ENCODE assay signal across 12 cellular contexts in the genomic region with DNA sequence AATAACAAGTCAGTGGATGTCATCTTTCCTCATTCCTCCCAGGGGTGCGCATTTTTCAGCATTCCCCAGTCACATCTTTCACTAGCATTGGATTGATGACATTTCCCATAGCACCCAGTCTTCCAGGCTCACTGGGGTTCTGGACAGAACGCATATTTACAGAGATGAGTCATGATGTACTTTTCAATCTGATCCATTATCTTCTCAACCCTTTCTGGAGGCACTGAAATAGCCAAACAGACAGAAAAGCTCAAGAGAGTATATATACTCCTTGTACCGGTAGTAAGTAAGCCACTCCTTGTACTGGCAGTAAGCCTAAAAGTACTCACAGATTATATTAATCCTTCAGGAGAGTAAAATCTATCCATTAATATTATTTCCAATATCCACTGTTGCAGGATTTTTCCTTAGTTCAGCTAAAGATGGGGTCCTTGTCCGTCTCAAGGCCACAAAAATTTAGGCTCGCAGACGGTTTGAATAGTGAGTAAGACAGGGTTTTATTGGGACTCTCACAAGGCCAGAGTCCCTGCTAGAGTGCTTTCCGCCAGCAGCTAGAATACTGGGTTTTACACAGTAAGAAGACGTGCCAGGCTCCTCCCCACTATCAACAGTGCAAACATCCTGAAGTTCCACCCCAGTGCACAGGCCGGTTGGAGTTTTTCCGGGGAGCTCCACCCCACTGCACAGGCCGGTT.
A peak's percentile ranks its signal among the peaks of the same experiment; 100 is the strongest.
DNase-seq lines count a peak whose midpoint lies in the region; ATAC-seq and TF ChIP-seq lines count a peak whose summit lies in the region.
"Had no signal": no experiment of that assay in that cellular context is flagged by ENCODE, and none has a peak within 500 bp of the region (broad histone marks: within the 10 kb centered on the region; RNA-seq: fewer than 3 reads in every experiment).

No MANE protein-coding gene starts in this region.

- peak overlapping the region; percentile 44 for H3K27ac Mint-ChIP-seq in osteocyte (ENCODE audit: unreplicated experiment)
- H3K27ac Mint-ChIP-seq: activated naive CD8-positive, alpha-beta T cell treated with anti-CD3 and anti-CD28 coated beads, Interleukin-2, amount 10 ng/mL, durations not matched to agents 7 days and 5 days; IgD-negative memory B cell; T-helper 1 cell treated with Interleukin-12 subunit alpha and Interleukin-12 subunit beta and Interleukin-4 antibody, amounts not matched to agents 30 μg/mL and 1 μg/mL, for 36 hours had no signal

- no peak overlapping the region for H3K4me3 Mint-ChIP-seq in osteocyte (ENCODE audit: unreplicated experiment)
- H3K4me3 Mint-ChIP-seq: activated naive CD8-positive, alpha-beta T cell treated with anti-CD3 and anti-CD28 coated beads, Interleukin-2, amount 10 ng/mL, durations not matched to agents 7 days and 5 days; IgD-negative memory B cell; T-helper 1 cell treated with Interleukin-12 subunit alpha and Interleukin-12 subunit beta and Interleukin-4 antibody, amounts not matched to agents 30 μg/mL and 1 μg/mL, for 36 hours had no signal

- H3K36me3 Mint-ChIP-seq in osteocyte (ENCODE audit: unreplicated experiment): no peaks in the 10 kb centered on the region
- H3K36me3 Mint-ChIP-seq: activated naive CD8-positive, alpha-beta T cell treated with anti-CD3 and anti-CD28 coated beads, Interleukin-2, amount 10 ng/mL, durations not matched to agents 7 days and 5 days had no signal

- ATAC-seq in esophagus mucosa: peak; percentile 78

- TF ChIP-seq CTCF in osteocyte (IDR thresholded peaks at IDR 0.05): no peak

- no peaks in the 10 kb centered on the region for H3K9me3 Mint-ChIP-seq in osteocyte (ENCODE audit: unreplicated experiment)
- H3K9me3 Mint-ChIP-seq: activated naive CD8-positive, alpha-beta T cell treated with anti-CD3 and anti-CD28 coated beads, Interleukin-2, amount 10 ng/mL, durations not matched to agents 7 days and 5 days; IgD-negative memory B cell; T-helper 1 cell treated with Interleukin-12 subunit alpha and Interleukin-12 subunit beta and Interleukin-4 antibody, amounts not matched to agents 30 μg/mL and 1 μg/mL, for 36 hours had no signal

- no peak overlapping the region for H3K27ac ChIP-seq in substantia nigra (ENCODE audit: low read depth, low read length, poor library complexity, severe bottlenecking)

- no peaks in the 10 kb centered on the region for H3K27me3 Mint-ChIP-seq in osteocyte (ENCODE audit: unreplicated experiment)
- H3K27me3 Mint-ChIP-seq: activated naive CD8-positive, alpha-beta T cell treated with anti-CD3 and anti-CD28 coated beads, Interleukin-2, amount 10 ng/mL, durations not matched to agents 7 days and 5 days had no signal

- H3K4me1 Mint-ChIP-seq in osteocyte (ENCODE audit: unreplicated experiment): peaks cover 11% of the 10 kb centered on the region
- H3K4me1 Mint-ChIP-seq: activated naive CD8-positive, alpha-beta T cell treated with anti-CD3 and anti-CD28 coated beads, Interleukin-2, amount 10 ng/mL, durations not matched to agents 7 days and 5 days had no signal

- peak; percentile 42 for DNase-seq in DMS79 treated with DMSO at 0.1 percent for 48 hours (lab: John Stamatoyannopoulos, UW)
- DNase-seq in NCI-H69 (lab: John Stamatoyannopoulos, UW): peak; percentile 86
- DNase-seq in osteocyte (ENCODE audit: extremely low spot score, unreplicated experiment): peak; percentile 74
- DNase-seq in activated CD4-positive, alpha-beta T cell treated with anti-CD3 and anti-CD28 coated beads for 4 hours: no peak
- no peak for DNase-seq in substantia nigra (lab: John Stamatoyannopoulos, UW)
- DNase-seq in Ammon's horn (ENCODE audit: low spot score): no peak
- no peak for DNase-seq in stimulated activated CD4-positive, alpha-beta T cell treated with anti-CD3 and anti-CD28 coated beads, Interleukin-4, amount 100 ng/mL, for 4 hours
- DNase-seq: activated naive CD8-positive, alpha-beta T cell treated with anti-CD3 and anti-CD28 coated beads, Interleukin-2, amount 10 ng/mL, durations not matched to agents 7 days and 5 days; stimulated activated CD4-positive, alpha-beta T cell treated with anti-CD3 and anti-CD28 coated beads, Interleukin-2, amount 100 ng/mL, for 24 hours had no signal

Comparison
In these comparisons a context has a peak if more than half of its experiments do, and no peak if none do; other contexts are left out.
1. DNase-seq: peak in DMS79 treated with DMSO at 0.1 percent for 48 hours (single experiment), NCI-H69 (single experiment) and osteocyte (single experiment); none in activated CD4-positive, alpha-beta T cell treated with anti-CD3 and anti-CD28 coated beads for 4 hours (0 of 2), substantia nigra (0 of 49), Ammon's horn (single experiment) and stimulated activated CD4-positive, alpha-beta T cell treated with anti-CD3 and anti-CD28 coated beads, Interleukin-4, amount 100 ng/mL, for 4 hours (0 of 2).